ENCODE assay signal across 19 cellular contexts in genomic region chr4:72951147-72951546, GRCh38.
DNase-seq lines count a peak whose midpoint lies in the region; ATAC-seq and TF ChIP-seq lines count a peak whose summit lies in the region.
"Had no signal": no experiment of that assay in that cellular context is flagged by ENCODE, and none has a peak within 500 bp of the region (broad histone marks: within the 10 kb centered on the region; RNA-seq: fewer than 3 reads in every experiment).

No MANE protein-coding gene starts in this region.

- H3K36me3 ChIP-seq in mammary epithelial cell (ENCODE audit: insufficient read depth, low read length), result no peaks in the 10 kb centered on the region
- no peaks in the 10 kb centered on the region for H3K36me3 ChIP-seq in breast epithelium
- H3K36me3 ChIP-seq: adrenal gland, tibial artery had no signal

- no peaks in the 10 kb centered on the region for H4K20me1 ChIP-seq in mammary epithelial cell (ENCODE audit: insufficient read depth, low read length)

- no peaks in the 10 kb centered on the region for H3K36me3 Mint-ChIP-seq in type B pancreatic cell
- H3K36me3 Mint-ChIP-seq in activated T-cell treated with anti-CD3 and anti-CD28 coated beads, Interleukin-2, amount 50 U/mL, for 24 hours (ENCODE audit: low read depth), result no peaks in the 10 kb centered on the region
- H3K36me3 Mint-ChIP-seq: CD8-positive, alpha-beta memory T cell; IgD-negative memory B cell; natural killer cell treated with Interleukin-12 subunit alpha and Interleukin-12 subunit beta and Interleukin-15 and Interleukin-18, amount 100 ng/mL, for 72 hours; stimulated activated memory B cell treated with anti-CD40 and anti-IgM and Interleukin-4, amounts not matched to agents 10 μg/mL and 1 μg/mL and 100 μg/mL, for 72 hours had no signal

- BruUV-seq in mammary epithelial cell (replicated peaks; lab: Mats Ljungman, UMichigan), result no TSS peak

- intact Hi-C loops in mammary epithelial cell (cut with micrococcal nuclease), result no loop called here
- intact Hi-C loops in breast epithelium (cut with DNase I; ENCODE audit: low total_unique reads), result no loop called here
- intact Hi-C loops in right cardiac atrium (cut with DNase I), result no loop called here

- H3K9me3 ChIP-seq in mammary epithelial cell (replicated peaks; ENCODE audit: insufficient read depth, low read length) (no peaks in the 10 kb centered on the region), breast epithelium (peaks cover 0 to 3% of the 10 kb centered on the region in 2 donors), right cardiac atrium (ENCODE audit: control insufficient read depth, low read length) (no peaks in the 10 kb centered on the region)
- H3K9me3 ChIP-seq: adrenal gland, tibial artery had no signal

- 100% methylated on average over 1 of the region's 1 CpG for WGBS in mammary epithelial cell (ENCODE audit: low coverage, missing lambda C conversion rate)
- 88% methylated on average over 1 of the region's 1 CpG for WGBS in right cardiac atrium

- no peak overlapping the region for H2AFZ ChIP-seq in mammary epithelial cell (ENCODE audit: low read depth, low read length)

- no peak for TF ChIP-seq POLR2A in breast epithelium (IDR thresholded peaks at IDR 0.05)

- ATAC-seq in right cardiac atrium, result no peak
- ATAC-seq: natural killer cell treated with Interleukin-12 subunit alpha and Interleukin-12 subunit beta and Interleukin-15 and Interleukin-18, amount 100 ng/mL, for 72 hours; Right ventricle myocardium inferior; stimulated activated memory B cell treated with anti-CD40 and anti-IgM and Interleukin-4, amounts not matched to agents 10 μg/mL and 1 μg/mL and 100 μg/mL, for 72 hours; T-helper 17 cell had no signal

- dilution Hi-C loops in mammary epithelial cell (cut with HindIII; ENCODE audit: low sequenced_read_pairs), result no loop called here

- no peak overlapping the region for H3K27ac ChIP-seq in mammary epithelial cell (ENCODE audit: insufficient read depth, low read depth, low read length)
- H3K27ac ChIP-seq in breast epithelium, result no peak overlapping the region
- no peak overlapping the region for H3K27ac ChIP-seq in right cardiac atrium (ENCODE audit: low read length)
- H3K27ac ChIP-seq: adrenal gland, tibial artery had no signal

- peaks cover 4% of the 10 kb centered on the region for H3K4me1 ChIP-seq in mammary epithelial cell (ENCODE audit: insufficient read depth, low read length)
- no peaks in the 10 kb centered on the region for H3K4me1 ChIP-seq in breast epithelium
- H3K4me1 ChIP-seq in right cardiac atrium (ENCODE audit: control insufficient read depth, insufficient read depth, low read length), result no peaks in the 10 kb centered on the region
- H3K4me1 ChIP-seq: adrenal gland had no signal

- H3K4me2 ChIP-seq in mammary epithelial cell (ENCODE audit: insufficient read depth, low read depth, low read length), result no peak overlapping the region

- no peak overlapping the region for H3K9ac ChIP-seq in mammary epithelial cell (ENCODE audit: insufficient read depth, low read length)

- H3K27ac Mint-ChIP-seq in type B pancreatic cell, result no peak overlapping the region
- H3K27ac Mint-ChIP-seq in activated T-cell treated with anti-CD3 and anti-CD28 coated beads, Interleukin-2, amount 50 U/mL, for 24 hours, result no peak overlapping the region
- H3K27ac Mint-ChIP-seq: CD8-positive, alpha-beta memory T cell; natural killer cell treated with Interleukin-12 subunit alpha and Interleukin-12 subunit beta and Interleukin-15 and Interleukin-18, amount 100 ng/mL, for 72 hours; stimulated activated memory B cell treated with anti-CD40 and anti-IgM and Interleukin-4, amounts not matched to agents 10 μg/mL and 1 μg/mL and 100 μg/mL, for 72 hours; T-helper 17 cell had no signal

- H3K27me3 ChIP-seq in mammary epithelial cell (ENCODE audit: insufficient read depth, low read length), result no peaks in the 10 kb centered on the region
- no peaks in the 10 kb centered on the region for H3K27me3 ChIP-seq in breast epithelium
- H3K27me3 ChIP-seq in right cardiac atrium (ENCODE audit: control insufficient read depth, insufficient read depth), result no peaks in the 10 kb centered on the region
- H3K27me3 ChIP-seq: adrenal gland, tibial artery had no signal

- in situ Hi-C loops in mammary epithelial cell (cut with MboI; ENCODE audit: low sequenced_read_pairs in 2 of 2), result no loop called here

- no peak for DNase-seq in mammary epithelial cell
- no peak for DNase-seq in breast epithelium (ENCODE audit: low spot score in 2 of 2)
- DNase-seq in fibroblast of villous mesenchyme (ENCODE audit: low read depth), result no peak
- no peak for DNase-seq in type B pancreatic cell (ENCODE audit: extremely low spot score, unreplicated experiment)
- no peak for DNase-seq in activated T-cell treated with anti-CD3 and anti-CD28 coated beads, Interleukin-2, amount 50 U/mL, for 24 hours
- DNase-seq in midbrain (lab: John Stamatoyannopoulos, UW), result no peak
- no peak for DNase-seq in right cardiac atrium
- DNase-seq: adrenal gland; CD8-positive, alpha-beta memory T cell; islet precursor cell; NCI-H187; NCI-H446 treated with DMSO at 0.1 percent for 48 hours; T-helper 17 cell; tibial artery had no signal

- TF ChIP-seq CTCF in mammary epithelial cell (conservative IDR thresholded peaks at IDR 0.05 in 1 of 2, IDR thresholded peaks at IDR 0.05 in 1 of 2; ENCODE audit: extremely low read depth in 1 of 2, insufficient read depth in 1 of 2, low read depth in 1 of 2, low read length in 2 of 2) (peak; percentile 17 to 39), breast epithelium (IDR thresholded peaks at IDR 0.05) (no peak), WI38 (IDR thresholded peaks at IDR 0.05; ENCODE audit: low read depth, low read length) (0 out of 2 replicates have a peak, but pooled peaks have one; percentile 29), fibroblast of villous mesenchyme (IDR thresholded peaks at IDR 0.05; ENCODE audit: insufficient read depth, low read depth, low read length) (peak; percentile 37), type B pancreatic cell (conservative IDR thresholded peaks at IDR 0.05) (peak; percentile 51)

- H3K27me3 Mint-ChIP-seq in type B pancreatic cell, result peaks cover 5% of the 10 kb centered on the region
- peaks cover 11% of the 10 kb centered on the region for H3K27me3 Mint-ChIP-seq in activated T-cell treated with anti-CD3 and anti-CD28 coated beads, Interleukin-2, amount 50 U/mL, for 24 hours
- H3K27me3 Mint-ChIP-seq: IgD-negative memory B cell had no signal

- no peaks in the 10 kb centered on the region for H3K79me2 ChIP-seq in mammary epithelial cell (ENCODE audit: insufficient read depth, low read length)

- peaks cover 4% of the 10 kb centered on the region for H3K9me3 Mint-ChIP-seq in type B pancreatic cell
- no peaks in the 10 kb centered on the region for H3K9me3 Mint-ChIP-seq in activated T-cell treated with anti-CD3 and anti-CD28 coated beads, Interleukin-2, amount 50 U/mL, for 24 hours
- H3K9me3 Mint-ChIP-seq: stimulated activated memory B cell treated with anti-CD40 and anti-IgM and Interleukin-4, amounts not matched to agents 10 μg/mL and 1 μg/mL and 100 μg/mL, for 72 hours had no signal

- H3K4me3 Mint-ChIP-seq in type B pancreatic cell, result no peak overlapping the region
- no peak overlapping the region for H3K4me3 Mint-ChIP-seq in activated T-cell treated with anti-CD3 and anti-CD28 coated beads, Interleukin-2, amount 50 U/mL, for 24 hours
- H3K4me3 Mint-ChIP-seq: CD8-positive, alpha-beta memory T cell; IgD-negative memory B cell; natural killer cell treated with Interleukin-12 subunit alpha and Interleukin-12 subunit beta and Interleukin-15 and Interleukin-18, amount 100 ng/mL, for 72 hours; stimulated activated memory B cell treated with anti-CD40 and anti-IgM and Interleukin-4, amounts not matched to agents 10 μg/mL and 1 μg/mL and 100 μg/mL, for 72 hours; T-helper 17 cell had no signal

- CTCF ChIA-PET in mammary epithelial cell (lab: Charles Lee; ENCODE audit: low non-redundant PET), result no interaction called here

- no peak overlapping the region for H3K4me3 ChIP-seq in mammary epithelial cell (replicated peaks in 1 of 3; ENCODE audit: insufficient read depth in 1 of 3, low read depth in 2 of 3, low read length in 3 of 3)
- H3K4me3 ChIP-seq in breast epithelium, result no peak overlapping the region
- no peak overlapping the region for H3K4me3 ChIP-seq in WI38 (ENCODE audit: low read depth, low read length)
- no peak overlapping the region for H3K4me3 ChIP-seq in fibroblast of villous mesenchyme (ENCODE audit: low read depth, low read length)
- H3K4me3 ChIP-seq in right cardiac atrium (ENCODE audit: low read length), result no peak overlapping the region
- H3K4me3 ChIP-seq: adrenal gland, tibial artery had no signal

- H3K4me1 Mint-ChIP-seq in type B pancreatic cell (ENCODE audit: unreplicated experiment), result no peaks in the 10 kb centered on the region
- H3K4me1 Mint-ChIP-seq in activated T-cell treated with anti-CD3 and anti-CD28 coated beads, Interleukin-2, amount 50 U/mL, for 24 hours (ENCODE audit: low read depth), result peaks cover 14% of the 10 kb centered on the region
- H3K4me1 Mint-ChIP-seq: CD8-positive, alpha-beta memory T cell; IgD-negative memory B cell; stimulated activated memory B cell treated with anti-CD40 and anti-IgM and Interleukin-4, amounts not matched to agents 10 μg/mL and 1 μg/mL and 100 μg/mL, for 72 hours; T-helper 17 cell had no signal

Comparison
In these comparisons a context has a peak if more than half of its experiments do, and no peak if none do; other contexts are left out.
1. CTCF ChIP-seq: peak in mammary epithelial cell (2 of 2), WI38 (single experiment), fibroblast of villous mesenchyme (single experiment) and type B pancreatic cell (single experiment); none in breast epithelium (0 of 3).